1 cellular context compared by ENCODE assay signal in the genomic region with DNA sequence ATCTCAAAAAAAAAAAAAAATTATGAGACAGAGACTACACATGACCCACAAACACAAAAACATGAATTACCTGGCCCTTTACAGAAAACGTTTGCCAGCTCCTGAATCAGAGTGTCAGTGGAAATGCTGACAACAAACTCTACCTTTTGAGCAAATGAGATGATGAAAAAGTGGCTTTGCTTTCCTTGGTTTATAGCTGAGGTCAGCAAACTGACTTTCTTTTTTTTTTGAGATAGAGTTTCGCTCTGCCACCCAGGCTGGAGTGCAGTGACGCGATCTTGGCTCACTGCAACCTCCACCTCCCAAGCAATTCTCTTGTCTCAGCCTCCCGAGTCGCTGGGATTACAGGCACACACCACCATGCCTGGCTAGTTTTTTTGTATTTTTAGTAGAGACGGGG.
TF ChIP-seq lines count a peak whose summit lies in the region.

No MANE protein-coding gene starts in this region.

TF ChIP-seq in HepG2, 621 proteins besides CTCF, POLR2A, EP300 and RAD21:
- TF ChIP-seq KLF15 (CRISPR knock-in tag; IDR thresholded peaks at IDR 0.05; ENCODE audit: borderline replicate concordance) (no peak), SATB2 (CRISPR knock-in tag; IDR thresholded peaks at IDR 0.05) (no peak), ZNF839 (CRISPR knock-in tag; IDR thresholded peaks at IDR 0.05; ENCODE audit: borderline replicate concordance) (no peak), FOXJ3 (CRISPR knock-in tag; IDR thresholded peaks at IDR 0.05; ENCODE audit: borderline replicate concordance) (no peak), MAFF (IDR thresholded peaks at IDR 0.05; ENCODE audit: low read depth, low read length) (peak; percentile 89), TBP (CRISPR knock-in tag; IDR thresholded peaks at IDR 0.05) (no peak), ZNF747 (CRISPR knock-in tag; IDR thresholded peaks at IDR 0.05; ENCODE audit: borderline replicate concordance) (no peak), SIN3B (IDR thresholded peaks at IDR 0.05; ENCODE audit: low read length) (no peak), TCF7L2 (IDR thresholded peaks at IDR 0.05; ENCODE audit: low read depth, low read length) (no peak), ZNF629 (CRISPR knock-in tag; conservative IDR thresholded peaks at IDR 0.05) (no peak), MAFK (conservative IDR thresholded peaks at IDR 0.05 in 1 of 2, IDR thresholded peaks at IDR 0.05 in 1 of 2; ENCODE audit: low read length in 2 of 2) (peak; percentile 87 to 94)
- TF ChIP-seq, protein P1, sequence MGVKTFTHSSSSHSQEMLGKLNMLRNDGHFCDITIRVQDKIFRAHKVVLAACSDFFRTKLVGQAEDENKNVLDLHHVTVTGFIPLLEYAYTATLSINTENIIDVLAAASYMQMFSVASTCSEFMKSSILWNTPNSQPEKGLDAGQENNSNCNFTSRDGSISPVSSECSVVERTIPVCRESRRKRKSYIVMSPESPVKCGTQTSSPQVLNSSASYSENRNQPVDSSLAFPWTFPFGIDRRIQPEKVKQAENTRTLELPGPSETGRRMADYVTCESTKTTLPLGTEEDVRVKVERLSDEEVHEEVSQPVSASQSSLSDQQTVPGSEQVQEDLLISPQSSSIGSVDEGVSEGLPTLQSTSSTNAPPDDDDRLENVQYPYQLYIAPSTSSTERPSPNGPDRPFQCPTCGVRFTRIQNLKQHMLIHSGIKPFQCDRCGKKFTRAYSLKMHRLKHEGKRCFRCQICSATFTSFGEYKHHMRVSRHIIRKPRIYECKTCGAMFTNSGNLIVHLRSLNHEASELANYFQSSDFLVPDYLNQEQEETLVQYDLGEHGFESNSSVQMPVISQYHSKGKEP (CRISPR knock-in tag; IDR thresholded peaks at IDR 0.05): no peak
- TF ChIP-seq, protein P2, sequence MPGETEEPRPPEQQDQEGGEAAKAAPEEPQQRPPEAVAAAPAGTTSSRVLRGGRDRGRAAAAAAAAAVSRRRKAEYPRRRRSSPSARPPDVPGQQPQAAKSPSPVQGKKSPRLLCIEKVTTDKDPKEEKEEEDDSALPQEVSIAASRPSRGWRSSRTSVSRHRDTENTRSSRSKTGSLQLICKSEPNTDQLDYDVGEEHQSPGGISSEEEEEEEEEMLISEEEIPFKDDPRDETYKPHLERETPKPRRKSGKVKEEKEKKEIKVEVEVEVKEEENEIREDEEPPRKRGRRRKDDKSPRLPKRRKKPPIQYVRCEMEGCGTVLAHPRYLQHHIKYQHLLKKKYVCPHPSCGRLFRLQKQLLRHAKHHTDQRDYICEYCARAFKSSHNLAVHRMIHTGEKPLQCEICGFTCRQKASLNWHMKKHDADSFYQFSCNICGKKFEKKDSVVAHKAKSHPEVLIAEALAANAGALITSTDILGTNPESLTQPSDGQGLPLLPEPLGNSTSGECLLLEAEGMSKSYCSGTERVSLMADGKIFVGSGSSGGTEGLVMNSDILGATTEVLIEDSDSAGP (CRISPR knock-in tag; IDR thresholded peaks at IDR 0.05; ENCODE audit: borderline replicate concordance): no peak
- TF ChIP-seq, protein P3, sequence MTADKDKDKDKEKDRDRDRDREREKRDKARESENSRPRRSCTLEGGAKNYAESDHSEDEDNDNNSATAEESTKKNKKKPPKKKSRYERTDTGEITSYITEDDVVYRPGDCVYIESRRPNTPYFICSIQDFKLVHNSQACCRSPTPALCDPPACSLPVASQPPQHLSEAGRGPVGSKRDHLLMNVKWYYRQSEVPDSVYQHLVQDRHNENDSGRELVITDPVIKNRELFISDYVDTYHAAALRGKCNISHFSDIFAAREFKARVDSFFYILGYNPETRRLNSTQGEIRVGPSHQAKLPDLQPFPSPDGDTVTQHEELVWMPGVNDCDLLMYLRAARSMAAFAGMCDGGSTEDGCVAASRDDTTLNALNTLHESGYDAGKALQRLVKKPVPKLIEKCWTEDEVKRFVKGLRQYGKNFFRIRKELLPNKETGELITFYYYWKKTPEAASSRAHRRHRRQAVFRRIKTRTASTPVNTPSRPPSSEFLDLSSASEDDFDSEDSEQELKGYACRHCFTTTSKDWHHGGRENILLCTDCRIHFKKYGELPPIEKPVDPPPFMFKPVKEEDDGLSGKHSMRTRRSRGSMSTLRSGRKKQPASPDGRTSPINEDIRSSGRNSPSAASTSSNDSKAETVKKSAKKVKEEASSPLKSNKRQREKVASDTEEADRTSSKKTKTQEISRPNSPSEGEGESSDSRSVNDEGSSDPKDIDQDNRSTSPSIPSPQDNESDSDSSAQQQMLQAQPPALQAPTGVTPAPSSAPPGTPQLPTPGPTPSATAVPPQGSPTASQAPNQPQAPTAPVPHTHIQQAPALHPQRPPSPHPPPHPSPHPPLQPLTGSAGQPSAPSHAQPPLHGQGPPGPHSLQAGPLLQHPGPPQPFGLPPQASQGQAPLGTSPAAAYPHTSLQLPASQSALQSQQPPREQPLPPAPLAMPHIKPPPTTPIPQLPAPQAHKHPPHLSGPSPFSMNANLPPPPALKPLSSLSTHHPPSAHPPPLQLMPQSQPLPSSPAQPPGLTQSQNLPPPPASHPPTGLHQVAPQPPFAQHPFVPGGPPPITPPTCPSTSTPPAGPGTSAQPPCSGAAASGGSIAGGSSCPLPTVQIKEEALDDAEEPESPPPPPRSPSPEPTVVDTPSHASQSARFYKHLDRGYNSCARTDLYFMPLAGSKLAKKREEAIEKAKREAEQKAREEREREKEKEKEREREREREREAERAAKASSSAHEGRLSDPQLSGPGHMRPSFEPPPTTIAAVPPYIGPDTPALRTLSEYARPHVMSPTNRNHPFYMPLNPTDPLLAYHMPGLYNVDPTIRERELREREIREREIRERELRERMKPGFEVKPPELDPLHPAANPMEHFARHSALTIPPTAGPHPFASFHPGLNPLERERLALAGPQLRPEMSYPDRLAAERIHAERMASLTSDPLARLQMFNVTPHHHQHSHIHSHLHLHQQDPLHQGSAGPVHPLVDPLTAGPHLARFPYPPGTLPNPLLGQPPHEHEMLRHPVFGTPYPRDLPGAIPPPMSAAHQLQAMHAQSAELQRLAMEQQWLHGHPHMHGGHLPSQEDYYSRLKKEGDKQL (CRISPR knock-in tag; IDR thresholded peaks at IDR 0.05; ENCODE audit: low read depth): no peak
TF ChIP-seq in HepG2: peak in this region for 2.
